1 cellular context compared by ENCODE assay signal in the genomic region with DNA sequence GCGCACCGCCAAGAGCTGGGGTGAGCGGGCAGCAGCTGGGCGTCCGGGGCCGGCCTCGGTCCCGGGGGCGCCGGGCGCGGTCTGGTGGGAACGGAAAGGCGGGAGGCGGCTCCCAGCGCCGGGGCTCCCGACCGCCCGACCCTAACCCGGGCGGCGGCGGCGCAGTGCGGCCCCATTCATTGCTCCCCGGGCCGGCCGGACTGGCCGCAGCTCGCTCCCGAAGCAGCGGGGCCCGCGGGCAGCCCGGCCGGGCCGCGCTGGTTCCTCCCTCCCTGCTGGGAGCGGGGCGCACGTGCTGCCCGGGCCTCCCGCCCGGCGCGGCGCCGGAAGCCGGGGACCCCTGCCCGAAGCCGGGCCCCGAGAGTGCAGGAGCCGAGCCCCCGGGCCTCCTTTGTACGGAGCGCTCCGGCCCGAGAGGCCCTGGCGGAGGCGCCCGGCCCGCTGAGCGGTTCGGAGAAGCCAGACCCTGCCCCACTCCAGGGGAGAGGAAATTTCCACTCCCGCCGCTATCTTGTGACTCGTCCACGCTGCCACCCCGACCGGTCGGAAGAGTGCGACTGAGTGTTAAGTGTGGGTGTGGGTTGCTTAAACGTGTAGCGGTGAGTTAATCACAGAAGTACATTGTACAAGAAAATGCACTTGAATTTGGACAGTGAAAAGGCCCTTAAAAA.
TF ChIP-seq lines count a peak whose summit lies in the region.

No MANE protein-coding gene starts in this region.

TF ChIP-seq in HepG2, 621 proteins besides CTCF, POLR2A, EP300 and RAD21 (continued from another document and continues in another):
- TF ChIP-seq, protein P1, sequence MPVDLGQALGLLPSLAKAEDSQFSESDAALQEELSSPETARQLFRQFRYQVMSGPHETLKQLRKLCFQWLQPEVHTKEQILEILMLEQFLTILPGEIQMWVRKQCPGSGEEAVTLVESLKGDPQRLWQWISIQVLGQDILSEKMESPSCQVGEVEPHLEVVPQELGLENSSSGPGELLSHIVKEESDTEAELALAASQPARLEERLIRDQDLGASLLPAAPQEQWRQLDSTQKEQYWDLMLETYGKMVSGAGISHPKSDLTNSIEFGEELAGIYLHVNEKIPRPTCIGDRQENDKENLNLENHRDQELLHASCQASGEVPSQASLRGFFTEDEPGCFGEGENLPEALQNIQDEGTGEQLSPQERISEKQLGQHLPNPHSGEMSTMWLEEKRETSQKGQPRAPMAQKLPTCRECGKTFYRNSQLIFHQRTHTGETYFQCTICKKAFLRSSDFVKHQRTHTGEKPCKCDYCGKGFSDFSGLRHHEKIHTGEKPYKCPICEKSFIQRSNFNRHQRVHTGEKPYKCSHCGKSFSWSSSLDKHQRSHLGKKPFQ (CRISPR knock-in tag; IDR thresholded peaks at IDR 0.05; ENCODE audit: insufficient replicate concordance), result no peak
- TF ChIP-seq ATF7 (IDR thresholded peaks at IDR 0.05) (no peak), ATF7 (CRISPR knock-in tag; IDR thresholded peaks at IDR 0.05) (no peak), GPN1 (CRISPR knock-in tag; IDR thresholded peaks at IDR 0.05; ENCODE audit: borderline replicate concordance) (no peak), POLR2AphosphoS5 (IDR thresholded peaks at IDR 0.05; ENCODE audit: low read depth, low read length) (no peak), ZBTB7A (CRISPR knock-in tag; IDR thresholded peaks at IDR 0.05) (no peak), MYC (CRISPR knock-in tag; IDR thresholded peaks at IDR 0.05; ENCODE audit: borderline replicate concordance) (no peak), ZNF101 (CRISPR knock-in tag; IDR thresholded peaks at IDR 0.05; ENCODE audit: borderline replicate concordance, low read depth) (no peak), SYNCRIP (IDR thresholded peaks at IDR 0.05; ENCODE audit: insufficient read depth, low read depth, low read length) (no peak), ZNF296 (CRISPR knock-in tag; conservative IDR thresholded peaks at IDR 0.05) (no peak), HNRNPK (IDR thresholded peaks at IDR 0.05; ENCODE audit: low read depth, low read length, poor library complexity, severe bottlenecking) (no peak), FOXP1 (IDR thresholded peaks at IDR 0.05) (no peak), FOXP1 (CRISPR knock-in tag; IDR thresholded peaks at IDR 0.05) (no peak), ZNF564 (CRISPR knock-in tag; IDR thresholded peaks at IDR 0.05) (peak; percentile 69; the same call in 1 of the 2 replicates), PHF8 (CRISPR knock-in tag; IDR thresholded peaks at IDR 0.05) (peak; percentile 29; the same call in 1 of the 2 replicates), MTF1 (CRISPR knock-in tag; IDR thresholded peaks at IDR 0.05) (no peak), MIER3 (CRISPR knock-in tag; IDR thresholded peaks at IDR 0.05; ENCODE audit: borderline replicate concordance) (no peak), ATF7-NPFF (CRISPR knock-in tag; IDR thresholded peaks at IDR 0.05; ENCODE audit: low read depth) (no peak), FIP1L1 (IDR thresholded peaks at IDR 0.05; ENCODE audit: borderline replicate concordance, insufficient read depth, low read depth, low read length) (no peak), GTF2F1 (IDR thresholded peaks at IDR 0.05; ENCODE audit: low read length) (no peak), DPF2 (CRISPR knock-in tag; IDR thresholded peaks at IDR 0.05; ENCODE audit: borderline replicate concordance, low read depth) (no peak), ZIK1 (CRISPR knock-in tag; IDR thresholded peaks at IDR 0.05; ENCODE audit: borderline replicate concordance, low read depth) (no peak), MAFF (IDR thresholded peaks at IDR 0.05; ENCODE audit: low read depth, low read length) (no peak), ZNF292 (CRISPR knock-in tag; IDR thresholded peaks at IDR 0.05; ENCODE audit: borderline replicate concordance, low read depth) (no peak), RARG (CRISPR knock-in tag; IDR thresholded peaks at IDR 0.05; ENCODE audit: low read depth) (no peak), ZNF703 (CRISPR knock-in tag; IDR thresholded peaks at IDR 0.05; ENCODE audit: borderline replicate concordance) (no peak), NR2F2 (IDR thresholded peaks at IDR 0.05; ENCODE audit: borderline replicate concordance, low read depth) (no peak), PHF21A (CRISPR knock-in tag; IDR thresholded peaks at IDR 0.05) (no peak; the same call in 1 of the 2 replicates), MEIS1 (CRISPR knock-in tag; IDR thresholded peaks at IDR 0.05; ENCODE audit: borderline replicate concordance) (no peak)
- TF ChIP-seq, protein P2, sequence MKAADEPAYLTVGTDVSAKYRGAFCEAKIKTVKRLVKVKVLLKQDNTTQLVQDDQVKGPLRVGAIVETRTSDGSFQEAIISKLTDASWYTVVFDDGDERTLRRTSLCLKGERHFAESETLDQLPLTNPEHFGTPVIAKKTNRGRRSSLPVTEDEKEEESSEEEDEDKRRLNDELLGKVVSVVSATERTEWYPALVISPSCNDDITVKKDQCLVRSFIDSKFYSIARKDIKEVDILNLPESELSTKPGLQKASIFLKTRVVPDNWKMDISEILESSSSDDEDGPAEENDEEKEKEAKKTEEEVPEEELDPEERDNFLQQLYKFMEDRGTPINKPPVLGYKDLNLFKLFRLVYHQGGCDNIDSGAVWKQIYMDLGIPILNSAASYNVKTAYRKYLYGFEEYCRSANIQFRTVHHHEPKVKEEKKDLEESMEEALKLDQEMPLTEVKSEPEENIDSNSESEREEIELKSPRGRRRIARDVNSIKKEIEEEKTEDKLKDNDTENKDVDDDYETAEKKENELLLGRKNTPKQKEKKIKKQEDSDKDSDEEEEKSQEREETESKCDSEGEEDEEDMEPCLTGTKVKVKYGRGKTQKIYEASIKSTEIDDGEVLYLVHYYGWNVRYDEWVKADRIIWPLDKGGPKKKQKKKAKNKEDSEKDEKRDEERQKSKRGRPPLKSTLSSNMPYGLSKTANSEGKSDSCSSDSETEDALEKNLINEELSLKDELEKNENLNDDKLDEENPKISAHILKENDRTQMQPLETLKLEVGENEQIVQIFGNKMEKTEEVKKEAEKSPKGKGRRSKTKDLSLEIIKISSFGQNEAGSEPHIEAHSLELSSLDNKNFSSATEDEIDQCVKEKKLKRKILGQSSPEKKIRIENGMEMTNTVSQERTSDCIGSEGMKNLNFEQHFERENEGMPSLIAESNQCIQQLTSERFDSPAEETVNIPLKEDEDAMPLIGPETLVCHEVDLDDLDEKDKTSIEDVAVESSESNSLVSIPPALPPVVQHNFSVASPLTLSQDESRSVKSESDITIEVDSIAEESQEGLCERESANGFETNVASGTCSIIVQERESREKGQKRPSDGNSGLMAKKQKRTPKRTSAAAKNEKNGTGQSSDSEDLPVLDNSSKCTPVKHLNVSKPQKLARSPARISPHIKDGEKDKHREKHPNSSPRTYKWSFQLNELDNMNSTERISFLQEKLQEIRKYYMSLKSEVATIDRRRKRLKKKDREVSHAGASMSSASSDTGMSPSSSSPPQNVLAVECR (CRISPR knock-in tag; IDR thresholded peaks at IDR 0.05; ENCODE audit: borderline replicate concordance), result no peak; the same call in 1 of the 2 replicates
- TF ChIP-seq, protein P3, sequence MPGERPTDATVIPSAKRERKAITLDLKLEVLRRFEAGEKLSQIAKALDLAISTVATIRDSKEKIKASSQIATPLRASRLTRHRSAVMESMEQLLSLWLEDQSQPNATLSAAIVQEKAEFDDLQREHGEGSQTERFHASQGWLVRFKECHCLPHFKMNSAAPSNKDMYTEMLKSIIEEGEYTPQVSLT (CRISPR knock-in tag; IDR thresholded peaks at IDR 0.05; ENCODE audit: borderline replicate concordance, low read depth), result no peak
- TF ChIP-seq, protein P4, sequence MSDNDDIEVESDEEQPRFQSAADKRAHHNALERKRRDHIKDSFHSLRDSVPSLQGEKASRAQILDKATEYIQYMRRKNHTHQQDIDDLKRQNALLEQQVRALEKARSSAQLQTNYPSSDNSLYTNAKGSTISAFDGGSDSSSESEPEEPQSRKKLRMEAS (IDR thresholded peaks at IDR 0.05), result peak; percentile 60; the same call in 1 of the 2 replicates
- TF ChIP-seq, protein P5, sequence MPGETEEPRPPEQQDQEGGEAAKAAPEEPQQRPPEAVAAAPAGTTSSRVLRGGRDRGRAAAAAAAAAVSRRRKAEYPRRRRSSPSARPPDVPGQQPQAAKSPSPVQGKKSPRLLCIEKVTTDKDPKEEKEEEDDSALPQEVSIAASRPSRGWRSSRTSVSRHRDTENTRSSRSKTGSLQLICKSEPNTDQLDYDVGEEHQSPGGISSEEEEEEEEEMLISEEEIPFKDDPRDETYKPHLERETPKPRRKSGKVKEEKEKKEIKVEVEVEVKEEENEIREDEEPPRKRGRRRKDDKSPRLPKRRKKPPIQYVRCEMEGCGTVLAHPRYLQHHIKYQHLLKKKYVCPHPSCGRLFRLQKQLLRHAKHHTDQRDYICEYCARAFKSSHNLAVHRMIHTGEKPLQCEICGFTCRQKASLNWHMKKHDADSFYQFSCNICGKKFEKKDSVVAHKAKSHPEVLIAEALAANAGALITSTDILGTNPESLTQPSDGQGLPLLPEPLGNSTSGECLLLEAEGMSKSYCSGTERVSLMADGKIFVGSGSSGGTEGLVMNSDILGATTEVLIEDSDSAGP (CRISPR knock-in tag; IDR thresholded peaks at IDR 0.05; ENCODE audit: borderline replicate concordance), result no peak; the same call in 1 of the 2 replicates
- TF ChIP-seq, protein P6, sequence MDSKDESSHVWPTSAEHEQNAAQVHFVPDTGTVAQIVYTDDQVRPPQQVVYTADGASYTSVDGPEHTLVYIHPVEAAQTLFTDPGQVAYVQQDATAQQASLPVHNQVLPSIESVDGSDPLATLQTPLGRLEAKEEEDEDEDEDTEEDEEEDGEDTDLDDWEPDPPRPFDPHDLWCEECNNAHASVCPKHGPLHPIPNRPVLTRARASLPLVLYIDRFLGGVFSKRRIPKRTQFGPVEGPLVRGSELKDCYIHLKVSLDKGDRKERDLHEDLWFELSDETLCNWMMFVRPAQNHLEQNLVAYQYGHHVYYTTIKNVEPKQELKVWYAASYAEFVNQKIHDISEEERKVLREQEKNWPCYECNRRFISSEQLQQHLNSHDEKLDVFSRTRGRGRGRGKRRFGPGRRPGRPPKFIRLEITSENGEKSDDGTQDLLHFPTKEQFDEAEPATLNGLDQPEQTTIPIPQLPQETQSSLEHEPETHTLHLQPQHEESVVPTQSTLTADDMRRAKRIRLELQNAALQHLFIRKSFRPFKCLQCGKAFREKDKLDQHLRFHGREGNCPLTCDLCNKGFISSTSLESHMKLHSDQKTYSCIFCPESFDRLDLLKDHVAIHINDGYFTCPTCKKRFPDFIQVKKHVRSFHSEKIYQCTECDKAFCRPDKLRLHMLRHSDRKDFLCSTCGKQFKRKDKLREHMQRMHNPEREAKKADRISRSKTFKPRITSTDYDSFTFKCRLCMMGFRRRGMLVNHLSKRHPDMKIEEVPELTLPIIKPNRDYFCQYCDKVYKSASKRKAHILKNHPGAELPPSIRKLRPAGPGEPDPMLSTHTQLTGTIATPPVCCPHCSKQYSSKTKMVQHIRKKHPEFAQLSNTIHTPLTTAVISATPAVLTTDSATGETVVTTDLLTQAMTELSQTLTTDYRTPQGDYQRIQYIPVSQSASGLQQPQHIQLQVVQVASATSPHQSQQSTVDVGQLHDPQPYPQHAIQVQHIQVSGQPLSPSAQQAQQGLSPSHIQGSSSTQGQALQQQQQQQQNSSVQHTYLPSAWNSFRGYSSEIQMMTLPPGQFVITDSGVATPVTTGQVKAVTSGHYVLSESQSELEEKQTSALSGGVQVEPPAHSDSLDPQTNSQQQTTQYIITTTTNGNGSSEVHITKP (CRISPR knock-in tag; IDR thresholded peaks at IDR 0.05; ENCODE audit: low read depth), result no peak
- TF ChIP-seq, protein P7, sequence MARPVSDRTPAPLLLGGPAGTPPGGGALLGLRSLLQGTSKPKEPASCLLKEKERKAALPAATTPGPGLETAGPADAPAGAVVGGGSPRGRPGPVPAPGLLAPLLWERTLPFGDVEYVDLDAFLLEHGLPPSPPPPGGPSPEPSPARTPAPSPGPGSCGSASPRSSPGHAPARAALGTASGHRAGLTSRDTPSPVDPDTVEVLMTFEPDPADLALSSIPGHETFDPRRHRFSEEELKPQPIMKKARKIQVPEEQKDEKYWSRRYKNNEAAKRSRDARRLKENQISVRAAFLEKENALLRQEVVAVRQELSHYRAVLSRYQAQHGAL (CRISPR knock-in tag; IDR thresholded peaks at IDR 0.05; ENCODE audit: not compliant biosample characterization), result no peak
- TF ChIP-seq, protein P8, sequence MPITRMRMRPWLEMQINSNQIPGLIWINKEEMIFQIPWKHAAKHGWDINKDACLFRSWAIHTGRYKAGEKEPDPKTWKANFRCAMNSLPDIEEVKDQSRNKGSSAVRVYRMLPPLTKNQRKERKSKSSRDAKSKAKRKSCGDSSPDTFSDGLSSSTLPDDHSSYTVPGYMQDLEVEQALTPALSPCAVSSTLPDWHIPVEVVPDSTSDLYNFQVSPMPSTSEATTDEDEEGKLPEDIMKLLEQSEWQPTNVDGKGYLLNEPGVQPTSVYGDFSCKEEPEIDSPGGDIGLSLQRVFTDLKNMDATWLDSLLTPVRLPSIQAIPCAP (CRISPR knock-in tag; IDR thresholded peaks at IDR 0.05; ENCODE audit: low read depth), result no peak
- TF ChIP-seq, protein P9, sequence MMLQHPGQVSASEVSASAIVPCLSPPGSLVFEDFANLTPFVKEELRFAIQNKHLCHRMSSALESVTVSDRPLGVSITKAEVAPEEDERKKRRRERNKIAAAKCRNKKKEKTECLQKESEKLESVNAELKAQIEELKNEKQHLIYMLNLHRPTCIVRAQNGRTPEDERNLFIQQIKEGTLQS (CRISPR knock-in tag; IDR thresholded peaks at IDR 0.05), result no peak
- TF ChIP-seq, protein P10, sequence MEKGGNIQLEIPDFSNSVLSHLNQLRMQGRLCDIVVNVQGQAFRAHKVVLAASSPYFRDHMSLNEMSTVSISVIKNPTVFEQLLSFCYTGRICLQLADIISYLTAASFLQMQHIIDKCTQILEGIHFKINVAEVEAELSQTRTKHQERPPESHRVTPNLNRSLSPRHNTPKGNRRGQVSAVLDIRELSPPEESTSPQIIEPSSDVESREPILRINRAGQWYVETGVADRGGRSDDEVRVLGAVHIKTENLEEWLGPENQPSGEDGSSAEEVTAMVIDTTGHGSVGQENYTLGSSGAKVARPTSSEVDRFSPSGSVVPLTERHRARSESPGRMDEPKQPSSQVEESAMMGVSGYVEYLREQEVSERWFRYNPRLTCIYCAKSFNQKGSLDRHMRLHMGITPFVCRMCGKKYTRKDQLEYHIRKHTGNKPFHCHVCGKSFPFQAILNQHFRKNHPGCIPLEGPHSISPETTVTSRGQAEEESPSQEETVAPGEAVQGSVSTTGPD (CRISPR knock-in tag; IDR thresholded peaks at IDR 0.05), result no peak
- TF ChIP-seq, protein P11, sequence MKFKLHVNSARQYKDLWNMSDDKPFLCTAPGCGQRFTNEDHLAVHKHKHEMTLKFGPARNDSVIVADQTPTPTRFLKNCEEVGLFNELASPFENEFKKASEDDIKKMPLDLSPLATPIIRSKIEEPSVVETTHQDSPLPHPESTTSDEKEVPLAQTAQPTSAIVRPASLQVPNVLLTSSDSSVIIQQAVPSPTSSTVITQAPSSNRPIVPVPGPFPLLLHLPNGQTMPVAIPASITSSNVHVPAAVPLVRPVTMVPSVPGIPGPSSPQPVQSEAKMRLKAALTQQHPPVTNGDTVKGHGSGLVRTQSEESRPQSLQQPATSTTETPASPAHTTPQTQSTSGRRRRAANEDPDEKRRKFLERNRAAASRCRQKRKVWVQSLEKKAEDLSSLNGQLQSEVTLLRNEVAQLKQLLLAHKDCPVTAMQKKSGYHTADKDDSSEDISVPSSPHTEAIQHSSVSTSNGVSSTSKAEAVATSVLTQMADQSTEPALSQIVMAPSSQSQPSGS (CRISPR knock-in tag; IDR thresholded peaks at IDR 0.05), result no peak
- TF ChIP-seq, protein P12, sequence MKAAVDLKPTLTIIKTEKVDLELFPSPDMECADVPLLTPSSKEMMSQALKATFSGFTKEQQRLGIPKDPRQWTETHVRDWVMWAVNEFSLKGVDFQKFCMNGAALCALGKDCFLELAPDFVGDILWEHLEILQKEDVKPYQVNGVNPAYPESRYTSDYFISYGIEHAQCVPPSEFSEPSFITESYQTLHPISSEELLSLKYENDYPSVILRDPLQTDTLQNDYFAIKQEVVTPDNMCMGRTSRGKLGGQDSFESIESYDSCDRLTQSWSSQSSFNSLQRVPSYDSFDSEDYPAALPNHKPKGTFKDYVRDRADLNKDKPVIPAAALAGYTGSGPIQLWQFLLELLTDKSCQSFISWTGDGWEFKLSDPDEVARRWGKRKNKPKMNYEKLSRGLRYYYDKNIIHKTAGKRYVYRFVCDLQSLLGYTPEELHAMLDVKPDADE (CRISPR knock-in tag; IDR thresholded peaks at IDR 0.05), result no peak
